8 cellular contexts compared by ENCODE assay signal in the genomic region with DNA sequence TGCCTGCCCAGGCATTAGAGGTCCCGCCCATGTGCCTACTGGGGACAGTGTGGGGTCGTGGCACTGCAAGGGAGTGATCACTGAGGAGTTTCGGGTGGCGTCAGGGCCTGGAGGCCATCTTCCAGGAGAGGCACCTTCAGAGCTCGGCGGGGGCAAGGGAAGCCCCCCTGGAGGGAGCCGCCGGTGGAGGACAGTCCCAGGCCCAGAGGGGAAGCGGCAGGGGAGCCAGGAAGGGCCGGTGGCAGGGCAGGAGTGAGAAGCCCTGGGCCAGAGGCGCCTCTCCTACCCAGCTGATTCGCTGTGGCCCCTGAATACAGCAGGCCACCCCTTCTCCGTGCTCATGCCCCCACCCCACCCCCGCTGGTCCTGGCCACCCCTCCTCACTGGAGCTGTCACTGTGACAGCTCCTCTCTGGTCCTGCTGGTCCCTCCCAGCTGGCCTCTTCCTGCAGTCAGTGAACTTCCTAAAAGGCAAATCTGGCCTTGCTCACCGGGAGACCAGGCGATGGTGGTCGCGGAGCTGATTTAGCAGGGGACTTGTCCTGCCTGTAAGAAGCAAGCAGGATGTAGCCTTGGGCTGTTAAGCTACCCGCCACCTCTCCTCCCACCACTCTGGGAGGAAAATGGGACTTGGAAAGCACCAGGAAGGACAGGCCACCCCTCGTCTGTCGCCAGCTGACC. TPM values are rescaled to one million over a fixed set of nuclear protein-coding genes. Genes with fewer than 3 reads are reported as not detected.
DNase-seq lines count a peak whose midpoint lies in the region; TF ChIP-seq lines count a peak whose summit lies in the region.

No MANE protein-coding gene starts in this region.

- DNase-seq in NCI-H2227 (lab: John Stamatoyannopoulos, UW; ENCODE audit: unreplicated experiment), result peak; percentile 46
- DNase-seq in NCI-H2227 treated with DMSO at 0.1 percent for 48 hours (lab: John Stamatoyannopoulos, UW), result no peak
- DNase-seq in RKO (ENCODE audit: low spot score), result peak; percentile 34
- no peak for DNase-seq in esophagus squamous epithelium (lab: John Stamatoyannopoulos, UW)
- no peak for DNase-seq in suprapubic skin (ENCODE audit: low spot score in 2 of 2)
- DNase-seq in H7, result no peak
- DNase-seq in GM13976 (ENCODE audit: low spot score), result no peak
- DNase-seq in NOMO-1 treated with dmso at 0.1 percent for 144 hours (lab: John Stamatoyannopoulos, UW; ENCODE audit: unreplicated experiment), result no peak

- TF ChIP-seq POLR2A in esophagus squamous epithelium (IDR thresholded peaks at IDR 0.05) (no peak), suprapubic skin (IDR thresholded peaks at IDR 0.05) (no peak)

- TF ChIP-seq EP300 in suprapubic skin (IDR thresholded peaks at IDR 0.05), result no peak

- in situ Hi-C loops in GM13976 (cut with MboI; ENCODE audit: low sequenced_read_pairs, unreplicated experiment), result loop anchor here (10.0 kb wide), 1 partner anchor 53 kb away; a partner anchor contains a TSS

- peaks cover 0 to 11% (median 0%) of the 10 kb centered on the region in 4 donors for H3K27me3 ChIP-seq in esophagus squamous epithelium
- peaks cover 3% of the 10 kb centered on the region for H3K27me3 ChIP-seq in suprapubic skin
- peaks cover 43% of the 10 kb centered on the region for H3K27me3 ChIP-seq in H7 (ENCODE audit: control insufficient read depth, insufficient read depth, low read length)

- intact Hi-C loops in esophagus squamous epithelium (cut with DNase I), result no loop called here

- peak overlapping the region in 3 of 4 donors; percentile 54 to 74 (median 62) for H3K4me3 ChIP-seq in esophagus squamous epithelium
- H3K4me3 ChIP-seq in suprapubic skin, result peak overlapping the region; percentile 63
- H3K4me3 ChIP-seq in H7 (ENCODE audit: insufficient read depth, low read depth, low read length), result no peak overlapping the region

- no peak for TF ChIP-seq CTCF in esophagus squamous epithelium (IDR thresholded peaks at IDR 0.05)
- no peak for TF ChIP-seq CTCF in suprapubic skin (IDR thresholded peaks at IDR 0.05)
- no peak for TF ChIP-seq CTCF in GM13976 (IDR thresholded peaks at IDR 0.05; ENCODE audit: borderline replicate concordance, control extremely low read depth, extremely low read depth, insufficient read depth, missing control alignments)

- WGBS in esophagus squamous epithelium, 2 donors, result 65 to 80% methylated on average over 4 to 9 of the region's 21 CpGs
- WGBS in suprapubic skin, result 51% methylated on average over 10 of the region's 21 CpGs

- H3K36me3 ChIP-seq in esophagus squamous epithelium, result peaks cover 17 to 36% (median 18%) of the 10 kb centered on the region in 3 donors
- peaks cover 25% of the 10 kb centered on the region for H3K36me3 ChIP-seq in suprapubic skin
- peaks cover 3% of the 10 kb centered on the region for H3K36me3 ChIP-seq in H7 (replicated peaks; ENCODE audit: control insufficient read depth, insufficient read depth, low read length)

- no peaks in the 10 kb centered on the region for H3K9me3 ChIP-seq in esophagus squamous epithelium
- H3K9me3 ChIP-seq in suprapubic skin, result no peaks in the 10 kb centered on the region

- peak overlapping the region in 2 of 4 donors; percentile 11 to 84 for H3K27ac ChIP-seq in esophagus squamous epithelium
- H3K27ac ChIP-seq in suprapubic skin, result no peak overlapping the region

- H3K4me1 ChIP-seq in esophagus squamous epithelium (peaks cover 37 to 87% (median 45%) of the 10 kb centered on the region in 3 donors), suprapubic skin (peaks cover 62% of the 10 kb centered on the region)

RNA-seq across cellular contexts. Expression of a gene that starts 2.1 kb away (rescaled TPM):
- total RNA-seq in esophagus squamous epithelium (1 to 10 TPM; 2.4 to 5.7 (median 3.5) TPM), suprapubic skin (1 to 10 TPM; 3.8 to 5.8 (median 4.5) TPM)
- 1.4 and 2.4 TPM in 2 replicates for total RNA-seq in H7 (2014; rRNA removed; shearing (Covaris generic))

RNA-seq across cellular contexts. Expression of a gene that starts 10.8 kb away (rescaled TPM):
- 1 to 10 TPM in 3 of 4 donors, under 1 TPM in 1; 0.19 to 6.9 (median 2.3) TPM for total RNA-seq in esophagus squamous epithelium
- total RNA-seq in suprapubic skin, result 1 to 10 TPM; 1.3 to 5.7 (median 3.3) TPM
- total RNA-seq in H7 (2014; rRNA removed; shearing (Covaris generic)), result 21.2 and 23.8 TPM in 2 replicates

RNA-seq across cellular contexts. Expression of a gene that starts 21.2 kb away (rescaled TPM):
- total RNA-seq in esophagus squamous epithelium, result 10 to 100 TPM; 18.2 to 46.3 (median 35.6) TPM
- 10 to 100 TPM; 43.1 to 93.7 (median 56.2) TPM for total RNA-seq in suprapubic skin
- total RNA-seq in H7 (2014; rRNA removed; shearing (Covaris generic)), result 15.7 and 22.4 TPM in 2 replicates

RNA-seq across cellular contexts. Expression of a gene that starts 27.4 kb away (rescaled TPM):
- total RNA-seq in esophagus squamous epithelium (10 to 100 TPM; 20.3 to 44.3 (median 32.2) TPM), suprapubic skin (100 to 1,000 TPM in 1 of 4 donors, 10 to 100 TPM in 3; 43.0 to 113 (median 69.7) TPM)
- total RNA-seq in H7 (2014; rRNA removed; shearing (Covaris generic)), result 24.0 and 31.6 TPM in 2 replicates

RNA-seq across cellular contexts. Expression of a gene that starts 35.2 kb away (rescaled TPM):
- 100 to 1,000 TPM in 3 of 4 donors, 10 to 100 TPM in 1; 80.9 to 231 (median 129) TPM for total RNA-seq in esophagus squamous epithelium
- total RNA-seq in suprapubic skin, result 100 to 1,000 TPM; 117 to 231 (median 192) TPM
- total RNA-seq in H7 (2014; rRNA removed; shearing (Covaris generic)), result 33.4 and 39.8 TPM in 2 replicates

Comparison
In these comparisons a context has a peak if more than half of its experiments do, and no peak if none do; other contexts are left out.
1. DNase-seq: peak in NCI-H2227 (single experiment) and RKO (single experiment); none in NCI-H2227 treated with DMSO at 0.1 percent for 48 hours (single experiment), esophagus squamous epithelium (single experiment), suprapubic skin (0 of 2), H7 (single experiment), GM13976 (single experiment) and NOMO-1 treated with dmso at 0.1 percent for 144 hours (single experiment).